ENCODE assay signal across 13 cellular contexts in the genomic region with DNA sequence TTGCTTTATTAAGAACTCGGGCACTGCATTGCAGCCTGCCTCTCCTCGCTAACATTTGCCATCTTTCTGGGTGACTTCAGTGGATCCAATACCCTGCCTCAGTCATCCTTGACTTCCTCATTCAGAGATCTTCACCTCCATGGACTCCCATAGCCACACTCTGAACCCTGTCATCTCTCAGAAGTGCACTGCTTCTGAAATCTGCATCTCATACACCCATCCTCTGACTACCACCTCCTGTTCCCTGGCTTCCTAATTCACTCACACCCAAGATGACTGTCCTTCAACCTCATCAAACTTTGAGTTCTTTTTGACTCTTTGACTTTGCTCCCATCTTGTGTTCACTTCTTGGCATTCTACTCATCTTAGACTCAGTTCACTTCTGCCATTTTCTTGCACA. TPM values are rescaled to one million over a fixed set of nuclear protein-coding genes. Genes with fewer than 3 reads are reported as not detected.
DNase-seq lines count a peak whose midpoint lies in the region; ATAC-seq, FAIRE-seq and TF ChIP-seq lines count a peak whose summit lies in the region.
"Had no signal": no experiment of that assay in that cellular context is flagged by ENCODE, and none has a peak within 500 bp of the region (broad histone marks: within the 10 kb centered on the region; RNA-seq: fewer than 3 reads in every experiment).

No MANE protein-coding gene starts in this region.

- H3K79me2 ChIP-seq in GM12878 (ENCODE audit: control insufficient read depth, insufficient read depth, low read length), result no peaks in the 10 kb centered on the region

- peak overlapping the region; percentile 87 for H3K27ac ChIP-seq in GM12878 (ENCODE audit: control insufficient read depth, insufficient read depth)
- H3K27ac ChIP-seq in kidney (ENCODE audit: low read depth in 2 of 2, low read length in 2 of 2), result no peak overlapping the region

- WGBS in GM12878 (ENCODE audit: insufficient coverage, insufficient replicate concordance, low lambda C conversion rate, missing lambda C conversion rate), result 24% methylated on average over 2 of the region's 2 CpGs

- H3K4me1 ChIP-seq in GM12878 (ENCODE audit: control insufficient read depth, insufficient read depth, low read length) (peaks cover 32% of the 10 kb centered on the region), HAP-1 (no peaks in the 10 kb centered on the region), kidney (ENCODE audit: control insufficient read depth in 1 of 2, insufficient read depth in 1 of 2, low read depth in 1 of 2, low read length in 2 of 2) (no peaks in the 10 kb centered on the region)

- H2AFZ ChIP-seq in GM12878 (ENCODE audit: control insufficient read depth, low read depth, low read length), result no peak overlapping the region; the same call in 1 of the 2 replicates

- RAD21 ChIA-PET in GM12878 (lab: Charles Lee; ENCODE audit: unreplicated experiment), result interaction anchor here (1.0 to 3.3 kb wide), 7 partner anchors 8 to 70 kb away, joined by 3 to 22 read pairs (median 4); a partner anchor contains a TSS

- H3K9me3 ChIP-seq in GM12878 (replicated peaks; ENCODE audit: control insufficient read depth, insufficient read depth, low read length) (no peaks in the 10 kb centered on the region), HAP-1 (no peaks in the 10 kb centered on the region), kidney (ENCODE audit: control insufficient read depth in 1 of 2, low read length in 2 of 2) (no peaks in the 10 kb centered on the region)

- CTCF ChIA-PET in GM12878 (lab: Yijun Ruan, JAX), result interaction anchor here (0.8 to 6.1 kb wide), 8 partner anchors 9 to 70 kb away, joined by 3 to 43 read pairs (median 6); no protein-coding TSS in a partner anchor

- no peaks in the 10 kb centered on the region for H3K36me3 ChIP-seq in GM12878 (ENCODE audit: control insufficient read depth in 2 of 2, insufficient read depth in 2 of 2, low read length in 1 of 2)
- H3K36me3 ChIP-seq in HAP-1 (replicated peaks), result no peaks in the 10 kb centered on the region
- H3K36me3 ChIP-seq in kidney (ENCODE audit: control insufficient read depth in 1 of 2, insufficient read depth in 2 of 2, low read length in 2 of 2), result no peaks in the 10 kb centered on the region

- no peak for FAIRE-seq in GM12878 (lab: Jason Lieb, UNC)
- no peak for FAIRE-seq in kidney (lab: Jason Lieb, UNC)
- FAIRE-seq: frontal cortex had no signal

- POLR2A ChIA-PET in GM12878 (lab: Charles Lee), result interaction anchor here (1.0 to 2.6 kb wide), 3 partner anchors 8 to 31 kb away, joined by 3 to 13 read pairs (median 7); no protein-coding TSS in a partner anchor

- BruUV-seq in GM12878 (replicated peaks; lab: Mats Ljungman, UMichigan), result no TSS peak

- intact Hi-C loops in GM12878 (cut with micrococcal nuclease; ENCODE audit: unreplicated experiment), result loop anchor here (2.0 kb wide), 2 partner anchors 32 to 60 kb away; no protein-coding TSS in a partner anchor
- intact Hi-C loops in kidney (cut with DNase I), result loop anchor here (10.0 kb wide), 1 partner anchor 60 kb away; no protein-coding TSS in a partner anchor
- intact Hi-C loops in left ventricle myocardium superior (cut with micrococcal nuclease), result no loop called here

- in situ Hi-C loops in GM12878 (cut with MboI) (no loop called here), HAP-1 (cut with MboI; ENCODE audit: low sequenced_read_pairs) (loop anchor here (10.0 kb wide), 1 partner anchor 420 kb away; no protein-coding TSS in a partner anchor)

- TF ChIP-seq POLR2A in GM12878 (IDR thresholded peaks at IDR 0.05; ENCODE audit: low read depth, low read length), result no peak

- ATAC-seq in GM18858 (IDR thresholded peaks at IDR 0.05; ENCODE audit: unreplicated experiment) (peak; percentile 7), GM21526 (IDR thresholded peaks at IDR 0.05; ENCODE audit: low FRiP score, unreplicated experiment) (peak; percentile 20), HG03196 (IDR thresholded peaks at IDR 0.05; ENCODE audit: unreplicated experiment) (peak; percentile 14), GM12878 (peak; percentile 50), left ventricle myocardium superior (no peak)

- peak overlapping the region; percentile 31 for H3K4me2 ChIP-seq in GM12878 (ENCODE audit: control insufficient read depth, insufficient read depth)

- H3K4me3 ChIP-seq in GM12878 (peak overlapping the region; percentile 10; the same call in 1 of the 2 replicates), HAP-1 (no peak overlapping the region), kidney (ENCODE audit: low read length in 2 of 2) (no peak overlapping the region)

- DNase-seq in GM12878 (ENCODE audit: low read depth, low spot score) (no peak), HAP-1 (ENCODE audit: low spot score in 2 of 2) (no peak), kidney (no peak), islet precursor cell (no peak), left ventricle myocardium superior (no peak)
- DNase-seq: IMR-90, mesenchymal stem cell, NCI-H69 had no signal

- no peak for TF ChIP-seq EP300 in GM12878 (IDR thresholded peaks at IDR 0.05; ENCODE audit: borderline replicate concordance in 1 of 2, control insufficient read depth in 1 of 2, low read depth in 2 of 2, low read length in 2 of 2)

- no peak for TF ChIP-seq RAD21 in GM12878 (IDR thresholded peaks at IDR 0.05; ENCODE audit: insufficient read depth, low read depth, low read length)

- H4K20me1 ChIP-seq in GM12878 (ENCODE audit: control insufficient read depth, insufficient read depth), result no peaks in the 10 kb centered on the region

- H3K9ac ChIP-seq in GM12878 (ENCODE audit: control insufficient read depth, insufficient read depth, low read length) (peak overlapping the region; percentile 52), kidney (ENCODE audit: low read length in 2 of 2) (no peak overlapping the region)

- no peak for TF ChIP-seq CTCF in GM12878 (IDR thresholded peaks at IDR 0.05 in 2 of 3, conservative IDR thresholded peaks at IDR 0.05 in 1 of 3; ENCODE audit: control insufficient read depth in 2 of 3, extremely low read depth in 1 of 3, insufficient read depth in 1 of 3, low read depth in 3 of 3, low read length in 3 of 3)
- no peak for TF ChIP-seq CTCF in kidney (IDR thresholded peaks at IDR 0.05; ENCODE audit: borderline replicate concordance, extremely low read depth, insufficient read depth)

- SMC1A ChIA-PET in GM12878 (lab: Charles Lee; ENCODE audit: uncharacterized antibody, unreplicated experiment), result interaction anchor here (1.7 to 4.6 kb wide), 7 partner anchors 9 to 69 kb away, joined by 5 to 72 read pairs (median 17); a partner anchor contains a TSS

- H3K27me3 ChIP-seq in GM12878 (replicated peaks in 1 of 2; ENCODE audit: control insufficient read depth in 2 of 2, insufficient read depth in 2 of 2, low read length in 1 of 2) (no peaks in the 10 kb centered on the region), HAP-1 (ENCODE audit: low read depth) (no peaks in the 10 kb centered on the region)

TF ChIP-seq in GM12878, 131 proteins besides CTCF, POLR2A, EP300 and RAD21 (continues in another document):
- TF ChIP-seq, protein P1, sequence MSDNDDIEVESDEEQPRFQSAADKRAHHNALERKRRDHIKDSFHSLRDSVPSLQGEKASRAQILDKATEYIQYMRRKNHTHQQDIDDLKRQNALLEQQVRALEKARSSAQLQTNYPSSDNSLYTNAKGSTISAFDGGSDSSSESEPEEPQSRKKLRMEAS (IDR thresholded peaks at IDR 0.05; ENCODE audit: low read depth, low read length), result no peak
- TF ChIP-seq, protein P2, sequence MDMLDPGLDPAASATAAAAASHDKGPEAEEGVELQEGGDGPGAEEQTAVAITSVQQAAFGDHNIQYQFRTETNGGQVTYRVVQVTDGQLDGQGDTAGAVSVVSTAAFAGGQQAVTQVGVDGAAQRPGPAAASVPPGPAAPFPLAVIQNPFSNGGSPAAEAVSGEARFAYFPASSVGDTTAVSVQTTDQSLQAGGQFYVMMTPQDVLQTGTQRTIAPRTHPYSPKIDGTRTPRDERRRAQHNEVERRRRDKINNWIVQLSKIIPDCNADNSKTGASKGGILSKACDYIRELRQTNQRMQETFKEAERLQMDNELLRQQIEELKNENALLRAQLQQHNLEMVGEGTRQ (IDR thresholded peaks at IDR 0.05; ENCODE audit: borderline replicate concordance, low read depth, low read length), result no peak
- TF ChIP-seq NRF1 (conservative IDR thresholded peaks at IDR 0.05; ENCODE audit: low read depth, low read length), result no peak

RNA-seq across cellular contexts. Expression of a gene that starts 25.3 kb away (rescaled TPM):
- 65.7 and 67.4 TPM in 2 replicates for total RNA-seq in GM12878 (2013; cell fraction: nucleolus; rRNA removed)
- total RNA-seq in GM12878 (2014; rRNA removed) (30.0 and 33.1 TPM in 2 replicates), GM12878 (2014; rRNA removed; fragmentation: Illumina TruSeq; extraction: Trizol) (39.9 and 41.1 TPM in 2 replicates), GM12878 (2021) (30.2 and 32.4 TPM in 2 replicates), kidney (43.7 TPM), left ventricle myocardium superior (20.4 TPM)
- 25.8 TPM for polyA plus RNA-seq in GM12878 (2011; ENCODE audit: low read depth)
- polyA plus RNA-seq in GM12878 (2011; rRNA removed) (73.9 and 95.7 TPM in 2 replicates), GM12878 (2014; fragmentation: Illumina TruSeq; extraction: Trizol) (34.4 and 41.9 TPM in 2 replicates), GM12878 (2014; fragmentation: Nextera tagmentation; extraction: Ambion mirVana) (10 to 100 TPM; 12.0 to 12.3 TPM), GM12878 (2014; rRNA removed) (18.6 and 19.7 TPM in 2 replicates), GM12878 (2016; fragmentation: Nextera tagmentation; extraction: Ambion mirVana) (1 to 10 TPM; 6.2 to 6.5 TPM), kidney (ENCODE audit: insufficient read depth, low read depth, low replicate concordance) (3.5 TPM)
- 33.4 and 34.5 TPM in 2 replicates for polyA plus RNA-seq in GM12878 (2011; cell fraction: cytosol; rRNA removed)
- 64.2 and 77.9 TPM in 2 replicates for polyA plus RNA-seq in GM12878 (2011; cell fraction: nucleus; rRNA removed)
- 30.6 and 32.9 TPM in 2 replicates for polyA plus RNA-seq in GM12878 (2012)
- 93.5 and 121 TPM in 2 replicates for polyA minus RNA-seq in GM12878 (2011; rRNA and poly(A)+ RNA removed)
- 30.1 and 41.7 TPM in 2 replicates for polyA minus RNA-seq in GM12878 (2011; cell fraction: cytosol; rRNA and poly(A)+ RNA removed)
- polyA minus RNA-seq in GM12878 (2011; cell fraction: nucleus; rRNA and poly(A)+ RNA removed), result 28.0 and 33.8 TPM in 2 replicates
- total RNA-seq: activated T-helper 1 cell treated with anti-CD3 and anti-CD28 coated beads, Interleukin-12 subunit alpha, Interleukin-12 subunit beta, Interleukin-2, Interleukin-4 antibody, amounts not matched to agents 30 ng/mL and 10 ng/mL and 1 ng/mL, durations not matched to agents 14 hours and 24 hours and 36 hours; IMR-90 had no signal
- polyA plus RNA-seq: IMR-90 had no signal
